In the genomic region with DNA sequence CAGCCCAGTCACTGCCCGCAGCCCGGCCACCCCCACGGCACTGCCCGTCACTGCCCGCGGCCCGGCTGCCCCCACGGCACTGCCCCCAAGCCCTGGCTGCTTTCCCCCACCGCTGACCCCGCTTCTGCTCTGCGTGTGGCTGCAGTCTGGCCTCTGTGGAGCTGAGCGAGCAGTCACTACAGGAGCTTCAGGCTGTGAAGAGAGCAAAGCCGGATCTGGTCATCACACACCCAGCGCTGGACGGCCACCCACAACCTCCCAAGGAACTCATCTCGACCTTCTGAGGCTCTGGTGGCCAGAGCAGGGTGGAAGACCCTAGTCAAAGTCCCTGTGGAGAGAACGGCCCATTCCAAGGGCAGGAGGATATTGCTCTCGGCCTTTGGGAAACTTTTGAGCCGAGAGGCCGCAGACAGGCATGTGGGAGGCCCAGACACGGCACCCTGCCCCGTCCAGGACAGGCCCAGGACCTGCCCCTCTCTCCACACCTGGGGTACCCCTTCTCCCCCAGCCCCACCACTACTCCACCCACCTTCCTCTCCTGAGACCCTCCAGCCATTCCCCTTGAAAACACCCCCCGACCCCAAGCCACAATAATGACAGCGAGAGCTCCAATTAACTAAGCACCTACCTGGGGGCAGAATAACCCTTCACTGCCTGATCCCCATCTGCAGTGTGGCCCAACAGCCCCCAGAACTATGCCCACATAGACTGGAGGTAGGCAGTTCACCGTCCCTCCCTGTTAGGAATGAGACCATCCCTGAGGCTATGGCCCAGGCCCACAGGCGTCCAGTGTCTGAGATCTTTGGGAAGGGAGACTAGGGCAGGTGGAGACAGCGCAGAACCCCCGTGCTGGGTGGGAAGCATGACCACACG, we compare ENCODE assay signal across 2 cellular contexts.
TF ChIP-seq lines count a peak whose summit lies in the region.

No MANE protein-coding gene starts in this region.

TF ChIP-seq in GM12891, 5 proteins besides CTCF, POLR2A, EP300 and RAD21:
- TF ChIP-seq TAF1 (IDR thresholded peaks at IDR 0.05; ENCODE audit: low read depth, low read length), result no peak
- TF ChIP-seq PAX5 (IDR thresholded peaks at IDR 0.05; ENCODE audit: insufficient read depth, low read length, severe bottlenecking), result no peak
- no peak for TF ChIP-seq POU2F2 (IDR thresholded peaks at IDR 0.05; ENCODE audit: low read depth, low read length)
- no peak for TF ChIP-seq SPI1 (IDR thresholded peaks at IDR 0.05; ENCODE audit: low read depth, low read length)
- TF ChIP-seq POLR2AphosphoS5 (IDR thresholded peaks at IDR 0.05; ENCODE audit: low read depth, low read length), result no peak

TF ChIP-seq in K562, 482 proteins besides CTCF, POLR2A, EP300 and RAD21:
- no peak for TF ChIP-seq MTF1 (CRISPR knock-in tag; IDR thresholded peaks at IDR 0.05; ENCODE audit: borderline replicate concordance)
- no peak for TF ChIP-seq ZC3H11A (IDR thresholded peaks at IDR 0.05; ENCODE audit: low read depth, low read length)
- TF ChIP-seq PURB (CRISPR knock-in tag; IDR thresholded peaks at IDR 0.05; ENCODE audit: low read depth), result no peak
- TF ChIP-seq RBFOX2 (IDR thresholded peaks at IDR 0.05; ENCODE audit: low read depth, low read length), result 0 out of 2 replicates have a peak, but pooled peaks have one; percentile 4
